1 cellular context compared by ENCODE assay signal in genomic region chr14:88552859-88553258, GRCh38.
TF ChIP-seq lines count a peak whose summit lies in the region.

No MANE protein-coding gene starts in this region.

TF ChIP-seq in SK-N-SH, 30 proteins besides CTCF, POLR2A, EP300 and RAD21 (continued from another document):
- TF ChIP-seq REST (IDR thresholded peaks at IDR 0.05; ENCODE audit: low read depth, low read length) (no peak), MAX (IDR thresholded peaks at IDR 0.05; ENCODE audit: low read depth) (no peak), FOXJ3 (CRISPR knock-in tag; IDR thresholded peaks at IDR 0.05) (no peak), RCOR1 (IDR thresholded peaks at IDR 0.05; ENCODE audit: low read length) (no peak), FOXM1 (IDR thresholded peaks at IDR 0.05; ENCODE audit: low read depth) (no peak), NRF1 (IDR thresholded peaks at IDR 0.05; ENCODE audit: low read depth, low read length) (no peak), NFIC (IDR thresholded peaks at IDR 0.05; ENCODE audit: borderline replicate concordance) (no peak), SMC3 (IDR thresholded peaks at IDR 0.05; ENCODE audit: low read depth, low read length) (no peak), EZH2phosphoT487 (IDR thresholded peaks at IDR 0.05; ENCODE audit: borderline replicate concordance, low read depth) (no peak)
